In genomic region chr12:114401346-114402320, GRCh38 we compare ENCODE assay signal across 24 cellular contexts. TPM values are rescaled to one million over a fixed set of nuclear protein-coding genes. Genes with fewer than 3 reads are reported as not detected.
DNase-seq lines count a peak whose midpoint lies in the region; ATAC-seq and TF ChIP-seq lines count a peak whose summit lies in the region.
"Had no signal": no experiment of that assay in that cellular context is flagged by ENCODE, and none has a peak within 500 bp of the region (broad histone marks: within the 10 kb centered on the region; RNA-seq: fewer than 3 reads in every experiment).

No MANE protein-coding gene starts in this region.

- H4K20me1 ChIP-seq in fibroblast of lung (ENCODE audit: control insufficient read depth, extremely low read depth, insufficient read depth, low read length) (no peaks in the 10 kb centered on the region), osteoblast (ENCODE audit: insufficient read depth, low read length) (no peaks in the 10 kb centered on the region), mammary epithelial cell (ENCODE audit: insufficient read depth, low read length) (no peaks in the 10 kb centered on the region)

- no peak for ATAC-seq in HG02798 (IDR thresholded peaks at IDR 0.05; ENCODE audit: poor library complexity, unreplicated experiment)
- ATAC-seq: activated naive CD4-positive, alpha-beta T cell treated with anti-CD3 and anti-CD28 coated beads, Interleukin-2, amount 50 U/mL, for 72 hours; stimulated activated effector memory CD8-positive, alpha-beta T cell treated with anti-CD3 and anti-CD28 coated beads, Interleukin-12 subunit alpha, Interleukin-12 subunit beta, amount 100 ng/mL, for 72 hours had no signal

- H3K27me3 ChIP-seq in BJ (ENCODE audit: control insufficient read depth, insufficient read depth, low read length) (no peaks in the 10 kb centered on the region), H7 (ENCODE audit: control insufficient read depth, insufficient read depth, low read length) (peaks cover 99% of the 10 kb centered on the region), fibroblast of lung (ENCODE audit: control insufficient read depth, insufficient read depth, low read length) (no peaks in the 10 kb centered on the region), osteoblast (ENCODE audit: insufficient read depth, low read length) (peaks cover 7% of the 10 kb centered on the region), mammary epithelial cell (ENCODE audit: insufficient read depth, low read length) (peaks cover 69% of the 10 kb centered on the region)

- intact Hi-C loops in mammary epithelial cell (cut with micrococcal nuclease), result no loop called here

- BruUV-seq in mammary epithelial cell (replicated peaks; lab: Mats Ljungman, UMichigan), result no TSS peak

- H3K27ac ChIP-seq in fibroblast of lung (ENCODE audit: insufficient read depth, low read length) (peak overlapping the region; percentile 90), osteoblast (ENCODE audit: low read depth, low read length) (no peak overlapping the region), mammary epithelial cell (ENCODE audit: insufficient read depth, low read depth, low read length) (no peak overlapping the region)
- H3K27ac ChIP-seq: SJSA1, tibial nerve had no signal

- no peaks in the 10 kb centered on the region for H3K9me3 ChIP-seq in fibroblast of lung (ENCODE audit: control insufficient read depth, insufficient read depth, low read depth, low read length)
- no peaks in the 10 kb centered on the region for H3K9me3 ChIP-seq in osteoblast (ENCODE audit: low read depth, low read length)
- H3K9me3 ChIP-seq in mammary epithelial cell (replicated peaks; ENCODE audit: insufficient read depth, low read length), result no peaks in the 10 kb centered on the region
- H3K9me3 ChIP-seq: SJSA1, tibial nerve had no signal

- H3K9ac ChIP-seq in fibroblast of lung (ENCODE audit: insufficient read depth, low read length), result peak overlapping the region; percentile 24
- no peak overlapping the region for H3K9ac ChIP-seq in mammary epithelial cell (ENCODE audit: insufficient read depth, low read length)

- H3K4me1 ChIP-seq in fibroblast of lung (ENCODE audit: control insufficient read depth, extremely low read depth, insufficient read depth, low read length), result peaks cover 17% of the 10 kb centered on the region
- no peaks in the 10 kb centered on the region for H3K4me1 ChIP-seq in osteoblast (ENCODE audit: insufficient read depth, low read length)
- no peaks in the 10 kb centered on the region for H3K4me1 ChIP-seq in mammary epithelial cell (ENCODE audit: insufficient read depth, low read length)
- H3K4me1 ChIP-seq: SJSA1 had no signal

- dilution Hi-C loops in mammary epithelial cell (cut with HindIII; ENCODE audit: low sequenced_read_pairs), result no loop called here

- H3K36me3 ChIP-seq in BJ (ENCODE audit: control insufficient read depth, insufficient read depth, low read length) (peaks cover 21% of the 10 kb centered on the region), H7 (replicated peaks; ENCODE audit: control insufficient read depth, insufficient read depth, low read length) (no peaks in the 10 kb centered on the region), fibroblast of lung (ENCODE audit: control insufficient read depth, insufficient read depth, low read length) (peaks cover 9% of the 10 kb centered on the region), osteoblast (ENCODE audit: insufficient read depth, low read length) (no peaks in the 10 kb centered on the region), mammary epithelial cell (ENCODE audit: insufficient read depth, low read length) (no peaks in the 10 kb centered on the region)
- H3K36me3 ChIP-seq: SJSA1, tibial nerve had no signal

- POLR2A ChIA-PET in BJ (lab: Charles Lee), result interaction anchor here (0.9 kb wide), 1 partner anchor 37 kb away, joined by 4 read pairs; no protein-coding TSS in a partner anchor
- POLR2A ChIA-PET in HEK293T (lab: Yijun Ruan, JAX), result no interaction called here

- H2AFZ ChIP-seq in fibroblast of lung (ENCODE audit: low read length) (no peak overlapping the region), osteoblast (ENCODE audit: low read length) (no peak overlapping the region), mammary epithelial cell (ENCODE audit: low read depth, low read length) (no peak overlapping the region)

- 24% methylated on average over 11 of the region's 11 CpGs for WGBS in mammary epithelial cell (ENCODE audit: low coverage, missing lambda C conversion rate)

- in situ Hi-C loops in mammary epithelial cell (cut with MboI; ENCODE audit: low sequenced_read_pairs in 2 of 2), result no loop called here

- H3K79me2 ChIP-seq in fibroblast of lung (ENCODE audit: control insufficient read depth, insufficient read depth, low read length), result peaks cover 98% of the 10 kb centered on the region
- no peaks in the 10 kb centered on the region for H3K79me2 ChIP-seq in osteoblast (ENCODE audit: insufficient read depth, low read length)
- H3K79me2 ChIP-seq in mammary epithelial cell (ENCODE audit: insufficient read depth, low read length), result no peaks in the 10 kb centered on the region

- H3K4me3 ChIP-seq in BJ (ENCODE audit: low read depth, low read length) (peak overlapping the region; percentile 90), H7 (ENCODE audit: insufficient read depth, low read depth, low read length) (no peak overlapping the region), fibroblast of lung (replicated peaks in 1 of 4; ENCODE audit: control extremely low read depth in 1 of 4, insufficient read depth in 1 of 4, low read depth in 3 of 4, low read length in 4 of 4) (peak overlapping the region; percentile 38 to 86 (median 73)), osteoblast (ENCODE audit: insufficient read depth, low read length) (no peak overlapping the region), mammary epithelial cell (replicated peaks in 1 of 3; ENCODE audit: insufficient read depth in 1 of 3, low read depth in 2 of 3, low read length in 3 of 3) (no peak overlapping the region)
- H3K4me3 ChIP-seq: SJSA1, tibial nerve had no signal

- H3K4me2 ChIP-seq in fibroblast of lung (ENCODE audit: extremely low read depth, insufficient read depth, low read length), result peak overlapping the region; percentile 96
- no peak overlapping the region for H3K4me2 ChIP-seq in osteoblast (ENCODE audit: insufficient read depth, low read length)
- H3K4me2 ChIP-seq in mammary epithelial cell (ENCODE audit: insufficient read depth, low read depth, low read length), result no peak overlapping the region

- DNase-seq in BJ (ENCODE audit: low read depth) (no peak), H7 (peak; percentile 11), fibroblast of lung (ENCODE audit: low read depth in 2 of 2) (peak in 1 of 2 donors; percentile 80), osteoblast (ENCODE audit: insufficient read length, low spot score, missing footprints) (peak; percentile 76), HEK293T (ENCODE audit: extremely low spot score) (no peak), mammary epithelial cell (no peak)
- DNase-seq: activated CD8-positive, alpha-beta memory T cell treated with anti-CD3 and anti-CD28 coated beads for 24 hours; COR-L47; dermis blood vessel endothelial cell; head of caudate nucleus; Kasumi-1; midbrain; NCI-H1105; NCI-H526 treated with DMSO at 0.1 percent for 48 hours; stimulated activated CD4-positive, alpha-beta T cell treated with anti-CD3 and anti-CD28 coated beads, Interleukin-15, amount 100 ng/mL, for 24 hours; T-helper 2 cell had no signal

- CTCF ChIA-PET in BJ (lab: Yijun Ruan, JAX), result interaction anchor here (0.6 kb wide), 1 partner anchor 47 kb away, joined by 3 read pairs; no protein-coding TSS in a partner anchor
- CTCF ChIA-PET in HEK293T (lab: Yijun Ruan, JAX), result interaction anchor here (0.6 kb wide), 1 partner anchor 800 kb away, joined by 3 read pairs; no protein-coding TSS in a partner anchor
- CTCF ChIA-PET in mammary epithelial cell (lab: Charles Lee; ENCODE audit: low non-redundant PET), result no interaction called here

- TF ChIP-seq CTCF in BJ (IDR thresholded peaks at IDR 0.05; ENCODE audit: insufficient read depth, low read depth, low read length) (no peak), fibroblast of lung (conservative IDR thresholded peaks at IDR 0.05 in 1 of 2, IDR thresholded peaks at IDR 0.05 in 1 of 2; ENCODE audit: low read depth in 1 of 2, low read length in 2 of 2) (no peak), osteoblast (IDR thresholded peaks at IDR 0.05; ENCODE audit: extremely low read depth, low read depth, low read length) (no peak), mammary epithelial cell (conservative IDR thresholded peaks at IDR 0.05 in 1 of 2, IDR thresholded peaks at IDR 0.05 in 1 of 2; ENCODE audit: extremely low read depth in 1 of 2, insufficient read depth in 1 of 2, low read depth in 1 of 2, low read length in 2 of 2) (no peak)

TF ChIP-seq in HEK293T, 16 proteins besides CTCF, POLR2A, EP300 and RAD21 (continues in another document):
- TF ChIP-seq FOXA1 (IDR thresholded peaks at IDR 0.05) (no peak), BHLHE40 (IDR thresholded peaks at IDR 0.05; ENCODE audit: borderline replicate concordance) (no peak), LEF1 (IDR thresholded peaks at IDR 0.05; ENCODE audit: borderline replicate concordance) (no peak), L3MBTL2 (conservative IDR thresholded peaks at IDR 0.05) (no peak), HDGF (IDR thresholded peaks at IDR 0.05; ENCODE audit: borderline replicate concordance) (no peak), FOXK2 (IDR thresholded peaks at IDR 0.05) (no peak), TARDBP (IDR thresholded peaks at IDR 0.05) (no peak), SUZ12 (IDR thresholded peaks at IDR 0.05) (no peak), NFRKB (IDR thresholded peaks at IDR 0.05) (no peak), SP1 (IDR thresholded peaks at IDR 0.05) (no peak), FOXM1 (IDR thresholded peaks at IDR 0.05; ENCODE audit: borderline replicate concordance) (no peak)
- TF ChIP-seq, protein P1, sequence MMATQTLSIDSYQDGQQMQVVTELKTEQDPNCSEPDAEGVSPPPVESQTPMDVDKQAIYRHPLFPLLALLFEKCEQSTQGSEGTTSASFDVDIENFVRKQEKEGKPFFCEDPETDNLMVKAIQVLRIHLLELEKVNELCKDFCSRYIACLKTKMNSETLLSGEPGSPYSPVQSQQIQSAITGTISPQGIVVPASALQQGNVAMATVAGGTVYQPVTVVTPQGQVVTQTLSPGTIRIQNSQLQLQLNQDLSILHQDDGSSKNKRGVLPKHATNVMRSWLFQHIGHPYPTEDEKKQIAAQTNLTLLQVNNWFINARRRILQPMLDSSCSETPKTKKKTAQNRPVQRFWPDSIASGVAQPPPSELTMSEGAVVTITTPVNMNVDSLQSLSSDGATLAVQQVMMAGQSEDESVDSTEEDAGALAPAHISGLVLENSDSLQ (IDR thresholded peaks at IDR 0.05), result no peak

RNA-seq across cellular contexts. Expression of gene TBX5, which starts 4.3 kb away (rescaled TPM):
- polyA plus RNA-seq in BJ (2011; rRNA removed) (29.1 and 30.8 TPM in 2 replicates), fibroblast of lung (15.9 and 19.4 TPM in 2 replicates), mammary epithelial cell (not detected)
- 41.4 and 45.3 TPM in 2 replicates for polyA minus RNA-seq in BJ (2011; rRNA and poly(A)+ RNA removed)
- total RNA-seq in H7 (2014; rRNA removed; shearing (Covaris generic)), result not detected in 2 replicates
- total RNA-seq in fibroblast of lung (13.1 and 16.8 TPM in 2 replicates), osteoblast (not detected in 2 replicates), mammary epithelial cell (not detected)
- 11.2 and 14.7 TPM in 2 replicates for polyA plus RNA-seq in fibroblast of lung (2012)
- polyA minus RNA-seq in fibroblast of lung (ENCODE audit: low replicate concordance) (29.6 and 41.9 TPM in 2 replicates), mammary epithelial cell (not detected)
- total RNA-seq: activated naive CD4-positive, alpha-beta T cell treated with anti-CD3 and anti-CD28 coated beads, Interleukin-2, amount 50 U/mL, for 72 hours; dermis blood vessel endothelial cell; epithelial cell of proximal tubule; HT-29; neural crest cell; SJSA1; tibial nerve had no signal

Comparison
In these comparisons a context has a peak if more than half of its experiments do, and no peak if none do; other contexts are left out.
1. DNase-seq: peak in H7 (single experiment) and osteoblast (single experiment); none in BJ (single experiment), HEK293T (single experiment) and mammary epithelial cell (single experiment).
2. H3K4me3 ChIP-seq: peak in BJ (single experiment) and fibroblast of lung (4 of 4); none in H7 (single experiment), osteoblast (single experiment) and mammary epithelial cell (0 of 3).
3. RNA of gene TBX5, which starts 4.3 kb away (total RNA-seq): 13.1 to 16.8 TPM in fibroblast of lung; not detected in H7, not detected in osteoblast and not detected in mammary epithelial cell; every median in the first group is over 10 times any median in the second.